1 cellular context compared by ENCODE assay signal in genomic region chr4:8199594-8200301, GRCh38.
TF ChIP-seq lines count a peak whose summit lies in the region.

No MANE protein-coding gene starts in this region.

TF ChIP-seq in endothelial cell of umbilical vein, 7 proteins besides CTCF, POLR2A, EP300 and RAD21 (continued from another document):
- TF ChIP-seq JUN (IDR thresholded peaks at IDR 0.05; ENCODE audit: borderline replicate concordance, insufficient read depth, insufficient read length, low read depth), result no peak
- TF ChIP-seq POLR2AphosphoS5 (IDR thresholded peaks at IDR 0.05; ENCODE audit: insufficient read depth, low read depth, low read length), result no peak
- TF ChIP-seq EZH2 (IDR thresholded peaks at IDR 0.05; ENCODE audit: borderline replicate concordance, low read depth, low read length, severe bottlenecking), result no peak
- TF ChIP-seq MYC (IDR thresholded peaks at IDR 0.05; ENCODE audit: low read depth, low read length), result no peak
- no peak for TF ChIP-seq GATA2 (IDR thresholded peaks at IDR 0.05; ENCODE audit: insufficient read depth, insufficient read length, low read depth, low read length)
- TF ChIP-seq FOS (IDR thresholded peaks at IDR 0.05; ENCODE audit: borderline replicate concordance, insufficient read depth, low read length), result no peak
